Comparison of ENCODE assay signal across 15 cellular contexts in genomic region chr7:91656486-91657237, GRCh38.
DNase-seq lines count a peak whose midpoint lies in the region; ATAC-seq and TF ChIP-seq lines count a peak whose summit lies in the region.
"Had no signal": no experiment of that assay in that cellular context is flagged by ENCODE, and none has a peak within 500 bp of the region (broad histone marks: within the 10 kb centered on the region; RNA-seq: fewer than 3 reads in every experiment).

No MANE protein-coding gene starts in this region.

- TF ChIP-seq EP300 in suprapubic skin (IDR thresholded peaks at IDR 0.05): no peak

- WGBS in suprapubic skin: 48% methylated on average over 9 of the region's 9 CpGs
- 63 to 73% methylated on average over 9 of the region's 9 CpGs for WGBS in body of pancreas, 2 donors

- intact Hi-C loops in left lung (cut with DNase I): no loop called here
- intact Hi-C loops in body of pancreas (cut with DNase I): no loop called here

- no peaks in the 10 kb centered on the region for H3K27me3 ChIP-seq in HAP-1 (ENCODE audit: low read depth)
- H3K27me3 ChIP-seq in left lung: no peaks in the 10 kb centered on the region
- no peaks in the 10 kb centered on the region for H3K27me3 ChIP-seq in suprapubic skin
- no peaks in the 10 kb centered on the region for H3K27me3 ChIP-seq in body of pancreas
- H3K27me3 ChIP-seq: SJSA1 had no signal

- H3K36me3 ChIP-seq in HAP-1 (replicated peaks) (no peaks in the 10 kb centered on the region), left lung (no peaks in the 10 kb centered on the region), suprapubic skin (no peaks in the 10 kb centered on the region), body of pancreas (replicated peaks in 1 of 2; ENCODE audit: insufficient read depth in 1 of 2, low read depth in 2 of 2) (no peaks in the 10 kb centered on the region)
- H3K36me3 ChIP-seq: SJSA1 had no signal

- TF ChIP-seq CTCF in astrocyte of the cerebellum (IDR thresholded peaks at IDR 0.05; ENCODE audit: low read depth, low read length, missing control alignments): no peak
- TF ChIP-seq CTCF in left lung (IDR thresholded peaks at IDR 0.05): no peak
- no peak for TF ChIP-seq CTCF in suprapubic skin (IDR thresholded peaks at IDR 0.05)
- no peak for TF ChIP-seq CTCF in body of pancreas (IDR thresholded peaks at IDR 0.05)

- peak; percentile 76 to 90 for DNase-seq in HAP-1 (ENCODE audit: low spot score in 2 of 2)
- DNase-seq in astrocyte of the cerebellum (ENCODE audit: low read depth): peak; percentile 55
- DNase-seq in left lung: peak in 1 of 2 donors; percentile 52
- peak; percentile 81 to 83 for DNase-seq in suprapubic skin (ENCODE audit: low spot score in 2 of 2)
- no peak for DNase-seq in DMS79 treated with DMSO at 0.1 percent for 48 hours (lab: John Stamatoyannopoulos, UW)
- no peak for DNase-seq in stimulated activated CD4-positive, alpha-beta T cell treated with anti-CD3 and anti-CD28 coated beads, Interleukin-2, amount 100 ng/mL, for 48 hours
- no peak for DNase-seq in body of pancreas
- DNase-seq: activated CD4-positive, alpha-beta memory T cell treated with anti-CD3 and anti-CD28 coated beads for 36 hours; amygdala; CD4-positive, CD25-positive, alpha-beta regulatory T cell had no signal

- H3K4me1 ChIP-seq in HAP-1: peaks cover 24% of the 10 kb centered on the region
- H3K4me1 ChIP-seq in left lung: no peaks in the 10 kb centered on the region
- H3K4me1 ChIP-seq in suprapubic skin: peaks cover 11% of the 10 kb centered on the region
- no peaks in the 10 kb centered on the region for H3K4me1 ChIP-seq in body of pancreas
- H3K4me1 ChIP-seq: psoas muscle, SJSA1 had no signal

- in situ Hi-C loops in HAP-1 (cut with MboI; ENCODE audit: low sequenced_read_pairs) (no loop called here), astrocyte of the cerebellum (cut with HindIII; ENCODE audit: low sequenced_read_pairs) (no loop called here)

- peak; percentile 45 for ATAC-seq in left lung
- ATAC-seq in GM18870 (IDR thresholded peaks at IDR 0.05; ENCODE audit: unreplicated experiment): no peak
- ATAC-seq in body of pancreas: no peak
- ATAC-seq: activated T-helper 17 cell treated with anti-CD3 and anti-CD28 coated beads, Interleukin-2, amount 50 U/mL, for 72 hours; mucosa of descending colon; psoas muscle had no signal

- TF ChIP-seq POLR2A in suprapubic skin (IDR thresholded peaks at IDR 0.05): no peak
- TF ChIP-seq POLR2A in body of pancreas (IDR thresholded peaks at IDR 0.05): no peak

- H3K27ac ChIP-seq in left lung: no peak overlapping the region
- peak overlapping the region; percentile 67 for H3K27ac ChIP-seq in suprapubic skin
- no peak overlapping the region for H3K27ac ChIP-seq in body of pancreas
- H3K27ac ChIP-seq: psoas muscle, SJSA1 had no signal

- H3K9me3 ChIP-seq in HAP-1 (no peaks in the 10 kb centered on the region), left lung (no peaks in the 10 kb centered on the region), suprapubic skin (no peaks in the 10 kb centered on the region), body of pancreas (no peaks in the 10 kb centered on the region)
- H3K9me3 ChIP-seq: mucosa of descending colon, psoas muscle, SJSA1 had no signal

- no peak overlapping the region for H3K4me3 ChIP-seq in HAP-1
- H3K4me3 ChIP-seq in astrocyte of the cerebellum (ENCODE audit: low read depth, low read length): no peak overlapping the region
- H3K4me3 ChIP-seq in left lung: no peak overlapping the region
- H3K4me3 ChIP-seq in suprapubic skin: no peak overlapping the region
- no peak overlapping the region for H3K4me3 ChIP-seq in body of pancreas
- H3K4me3 ChIP-seq: mucosa of descending colon, psoas muscle, SJSA1 had no signal

Comparison
In these comparisons a context has a peak if more than half of its experiments do, and no peak if none do; other contexts are left out.
1. DNase-seq: peak in HAP-1 (2 of 2), astrocyte of the cerebellum (single experiment) and suprapubic skin (2 of 2); none in DMS79 treated with DMSO at 0.1 percent for 48 hours (single experiment), stimulated activated CD4-positive, alpha-beta T cell treated with anti-CD3 and anti-CD28 coated beads, Interleukin-2, amount 100 ng/mL, for 48 hours (0 of 2) and body of pancreas (0 of 4).